Comparison of ENCODE assay signal across 13 cellular contexts in genomic region chr16:68993885-68994284, GRCh38.
DNase-seq lines count a peak whose midpoint lies in the region; ATAC-seq, FAIRE-seq and TF ChIP-seq lines count a peak whose summit lies in the region.
"Had no signal": no experiment of that assay in that cellular context is flagged by ENCODE, and none has a peak within 500 bp of the region (broad histone marks: within the 10 kb centered on the region; RNA-seq: fewer than 3 reads in every experiment).

No MANE protein-coding gene starts in this region.

- BruUV-seq in mammary epithelial cell (replicated peaks; lab: Mats Ljungman, UMichigan) (no TSS peak), HepG2 (replicated peaks; lab: Mats Ljungman, UMichigan) (no TSS peak)

- H3K4me3 Mint-ChIP-seq in activated CD4-positive, alpha-beta T cell treated with anti-CD3 and anti-CD28 coated beads for 36 hours: no peak overlapping the region
- H3K4me3 Mint-ChIP-seq: CD4-positive, CD25-positive, alpha-beta regulatory T cell; naive B cell had no signal

- no peaks in the 10 kb centered on the region for H3K9me3 Mint-ChIP-seq in activated CD4-positive, alpha-beta T cell treated with anti-CD3 and anti-CD28 coated beads for 36 hours (ENCODE audit: low read depth)
- H3K9me3 Mint-ChIP-seq: naive B cell had no signal

- H3K36me3 Mint-ChIP-seq in activated CD4-positive, alpha-beta T cell treated with anti-CD3 and anti-CD28 coated beads for 36 hours (ENCODE audit: low read depth): peaks cover 14% of the 10 kb centered on the region

- H3K27ac ChIP-seq in mammary epithelial cell (ENCODE audit: insufficient read depth, low read depth, low read length) (peak overlapping the region; percentile 92), HepG2 (ENCODE audit: extremely low read length, insufficient read depth, low read length) (peak overlapping the region; percentile 37)

- H3K9me3 ChIP-seq in mammary epithelial cell (replicated peaks; ENCODE audit: insufficient read depth, low read length) (no peaks in the 10 kb centered on the region), HepG2 (ENCODE audit: low read length) (no peaks in the 10 kb centered on the region)

- TF ChIP-seq CTCF in AG04449 (IDR thresholded peaks at IDR 0.05; ENCODE audit: insufficient read depth, low read length, missing control alignments) (no peak), mammary epithelial cell (conservative IDR thresholded peaks at IDR 0.05 in 1 of 2, IDR thresholded peaks at IDR 0.05 in 1 of 2; ENCODE audit: extremely low read depth in 1 of 2, insufficient read depth in 1 of 2, low read depth in 1 of 2, low read length in 2 of 2) (no peak), HepG2 (CRISPR knock-in tag; IDR thresholded peaks at IDR 0.05) (no peak)

- H3K9ac ChIP-seq in mammary epithelial cell (ENCODE audit: insufficient read depth, low read length): peak overlapping the region; percentile 54
- no peak overlapping the region for H3K9ac ChIP-seq in HepG2 (ENCODE audit: insufficient read depth, low read depth, low read length)

- H3K27me3 ChIP-seq in mammary epithelial cell (ENCODE audit: insufficient read depth, low read length) (no peaks in the 10 kb centered on the region), HepG2 (ENCODE audit: control insufficient read depth in 1 of 2, insufficient read depth in 2 of 2, low read length in 2 of 2) (no peaks in the 10 kb centered on the region)

- H3K4me3 ChIP-seq in AG04449 (ENCODE audit: low read depth, low read length) (no peak overlapping the region), mammary epithelial cell (replicated peaks in 1 of 3; ENCODE audit: insufficient read depth in 1 of 3, low read depth in 2 of 3, low read length in 3 of 3) (peak overlapping the region in 1 of 3 experiments; percentile 20), HepG2 (replicated peaks in 1 of 3; ENCODE audit: insufficient read depth in 1 of 3, low read depth in 2 of 3, low read length in 3 of 3) (peak overlapping the region in 2 of 3 experiments; percentile 2 to 9; a peak in 1 of 6 replicates)

- H3K36me3 ChIP-seq in mammary epithelial cell (ENCODE audit: insufficient read depth, low read length) (no peaks in the 10 kb centered on the region), HepG2 (replicated peaks in 1 of 2; ENCODE audit: control insufficient read depth in 1 of 2, insufficient read depth in 2 of 2, low read length in 2 of 2) (no peaks in the 10 kb centered on the region)

- no peak overlapping the region for H2AFZ ChIP-seq in mammary epithelial cell (ENCODE audit: low read depth, low read length)
- H2AFZ ChIP-seq in HepG2 (ENCODE audit: low read length): no peak overlapping the region

- DNase-seq in AG04449 (ENCODE audit: low read depth, low spot score) (peak; percentile 77), HS-5 (ENCODE audit: low read depth) (peak; percentile 83), mammary epithelial cell (peak; percentile 84), HepG2 (ENCODE audit: low spot score) (peak; percentile 82), NCI-H1694 treated with DMSO at 0.1 percent for 48 hours (lab: John Stamatoyannopoulos, UW) (no peak)
- DNase-seq in activated CD4-positive, alpha-beta T cell treated with anti-CD3 and anti-CD28 coated beads for 36 hours: no peak
- DNase-seq: CD4-positive, CD25-positive, alpha-beta regulatory T cell; effector memory CD4-positive, alpha-beta T cell; naive B cell; SIG-M5 had no signal

- no peaks in the 10 kb centered on the region for H4K20me1 ChIP-seq in mammary epithelial cell (ENCODE audit: insufficient read depth, low read length)
- no peaks in the 10 kb centered on the region for H4K20me1 ChIP-seq in HepG2 (ENCODE audit: insufficient read depth, low read length)

- TF ChIP-seq RAD21 in HepG2 (CRISPR knock-in tag; IDR thresholded peaks at IDR 0.05): no peak

- CTCF ChIA-PET in AG04449 (lab: Yijun Ruan, JAX) (interaction anchor here (1.4 to 1.5 kb wide), 2 partner anchors 19 to 129 kb away, joined by 3 to 4 read pairs; no protein-coding TSS in a partner anchor), mammary epithelial cell (lab: Charles Lee; ENCODE audit: low non-redundant PET) (no interaction called here), HepG2 (lab: Yijun Ruan, JAX; ENCODE audit: low intra/inter-chr PET ratio, low total read pairs) (no interaction called here)
- CTCF ChIA-PET in activated CD4-positive, alpha-beta T cell treated with anti-CD3 and anti-CD28 coated beads for 36 hours (lab: Charles Lee): no interaction called here

- H3K79me2 ChIP-seq in mammary epithelial cell (ENCODE audit: insufficient read depth, low read length): no peaks in the 10 kb centered on the region
- no peaks in the 10 kb centered on the region for H3K79me2 ChIP-seq in HepG2 (ENCODE audit: insufficient read depth, low read length)

- 0% methylated on average over 1 of the region's 1 CpG for WGBS in mammary epithelial cell (ENCODE audit: low coverage, missing lambda C conversion rate)
- WGBS in HepG2 (ENCODE audit: low lambda C conversion rate): 31% methylated on average over 1 of the region's 1 CpG

- intact Hi-C loops in mammary epithelial cell (cut with micrococcal nuclease): loop anchor here (2.0 to 5.0 kb wide), 4 partner anchors 42 to 91 kb away; no protein-coding TSS in a partner anchor
- intact Hi-C loops in HepG2 (cut with micrococcal nuclease; ENCODE audit: unreplicated experiment): loop anchor here (1.0 to 10.0 kb wide), 6 partner anchors 21 to 149 kb away; partner anchors contain the start of genes HAS3 and TANGO6
- intact Hi-C loops in activated CD4-positive, alpha-beta T cell treated with anti-CD3 and anti-CD28 coated beads for 36 hours (cut with DNase I, micrococcal nuclease): no loop called here

- dilution Hi-C loops in mammary epithelial cell (cut with HindIII; ENCODE audit: low sequenced_read_pairs): loop anchor here (5.0 kb wide), 2 partner anchors 47 to 78 kb away; no protein-coding TSS in a partner anchor

- in situ Hi-C loops in mammary epithelial cell (cut with MboI; ENCODE audit: low sequenced_read_pairs in 2 of 2) (loop anchor here in 1 of 2 donors (10.0 kb wide), 1 partner anchor 111 kb away; the partner anchor contains the start of gene HAS3), HepG2 (cut with HindIII; ENCODE audit: extremely low pct_ligation_motif_present, low pct_unique_long_range_greater_than_20kb) (loop anchor here (10.0 kb wide), 1 partner anchor 111 kb away; the partner anchor contains the start of gene HAS3)

- no peaks in the 10 kb centered on the region for H3K4me1 Mint-ChIP-seq in activated CD4-positive, alpha-beta T cell treated with anti-CD3 and anti-CD28 coated beads for 36 hours

- POLR2A ChIA-PET in AG04449 (lab: Yijun Ruan, JAX) (no interaction called here), HepG2 (lab: Yijun Ruan, JAX) (no interaction called here)
- POLR2A ChIA-PET in activated CD4-positive, alpha-beta T cell treated with anti-CD3 and anti-CD28 coated beads for 36 hours (lab: Charles Lee): no interaction called here

- TF ChIP-seq EP300 in HepG2 (IDR thresholded peaks at IDR 0.05; ENCODE audit: low read depth in 2 of 2, low read length in 2 of 2): no peak
- TF ChIP-seq EP300 in HepG2 (CRISPR knock-in tag; IDR thresholded peaks at IDR 0.05; ENCODE audit: borderline replicate concordance): no peak

- ATAC-seq in HepG2: peak; percentile 91
- no peak for ATAC-seq in GM18870 (IDR thresholded peaks at IDR 0.05; ENCODE audit: unreplicated experiment)
- no peak for ATAC-seq in HG02884 (IDR thresholded peaks at IDR 0.05; ENCODE audit: unreplicated experiment)
- ATAC-seq in activated CD4-positive, alpha-beta T cell treated with anti-CD3 and anti-CD28 coated beads for 36 hours: no peak

- peak overlapping the region; percentile 62 for H3K4me2 ChIP-seq in mammary epithelial cell (ENCODE audit: insufficient read depth, low read depth, low read length)
- H3K4me2 ChIP-seq in HepG2 (ENCODE audit: low read depth, low read length): peak overlapping the region; percentile 34

- no peak for TF ChIP-seq POLR2A in HepG2 (IDR thresholded peaks at IDR 0.05; ENCODE audit: insufficient read depth in 1 of 2, low read depth in 2 of 2, low read length in 2 of 2)

- peaks cover 74% of the 10 kb centered on the region for H3K4me1 ChIP-seq in mammary epithelial cell (ENCODE audit: insufficient read depth, low read length)
- H3K4me1 ChIP-seq in HepG2 (ENCODE audit: insufficient read depth, low read length): peaks cover 50% of the 10 kb centered on the region

- H3K27me3 Mint-ChIP-seq in activated CD4-positive, alpha-beta T cell treated with anti-CD3 and anti-CD28 coated beads for 36 hours: no peaks in the 10 kb centered on the region
- H3K27me3 Mint-ChIP-seq: CD4-positive, CD25-positive, alpha-beta regulatory T cell; naive B cell had no signal

- FAIRE-seq in HepG2 (lab: Jason Lieb, UNC): no peak
- FAIRE-seq: urothelium cell line had no signal

- H3K27ac Mint-ChIP-seq in activated CD4-positive, alpha-beta T cell treated with anti-CD3 and anti-CD28 coated beads for 36 hours: no peak overlapping the region
- H3K27ac Mint-ChIP-seq: CD4-positive, CD25-positive, alpha-beta regulatory T cell; naive B cell had no signal

TF ChIP-seq in HepG2, 621 proteins besides CTCF, POLR2A, EP300 and RAD21 (continues in another document):
- TF ChIP-seq ZFYVE20 (CRISPR knock-in tag; IDR thresholded peaks at IDR 0.05; ENCODE audit: borderline replicate concordance, low read depth) (no peak), ZNF616 (CRISPR knock-in tag; IDR thresholded peaks at IDR 0.05; ENCODE audit: low read depth) (no peak), HOXA3 (CRISPR knock-in tag; IDR thresholded peaks at IDR 0.05) (no peak), FOXK2 (IDR thresholded peaks at IDR 0.05) (no peak), U2AF1 (optimal IDR thresholded peaks at IDR 0.05; ENCODE audit: low read depth, low read length) (no peak)

Comparison
In these comparisons a context has a peak if more than half of its experiments do, and no peak if none do; other contexts are left out.
1. DNase-seq: peak in AG04449 (single experiment), HS-5 (single experiment), mammary epithelial cell (single experiment) and HepG2 (single experiment); none in NCI-H1694 treated with DMSO at 0.1 percent for 48 hours (single experiment) and activated CD4-positive, alpha-beta T cell treated with anti-CD3 and anti-CD28 coated beads for 36 hours (single experiment).
2. intact Hi-C loops: an anchor here in mammary epithelial cell (2.0 to 5.0 kb wide) and HepG2 (1.0 to 10.0 kb wide); none called in activated CD4-positive, alpha-beta T cell treated with anti-CD3 and anti-CD28 coated beads for 36 hours.